ENCODE assay signal across 11 cellular contexts in the genomic region with DNA sequence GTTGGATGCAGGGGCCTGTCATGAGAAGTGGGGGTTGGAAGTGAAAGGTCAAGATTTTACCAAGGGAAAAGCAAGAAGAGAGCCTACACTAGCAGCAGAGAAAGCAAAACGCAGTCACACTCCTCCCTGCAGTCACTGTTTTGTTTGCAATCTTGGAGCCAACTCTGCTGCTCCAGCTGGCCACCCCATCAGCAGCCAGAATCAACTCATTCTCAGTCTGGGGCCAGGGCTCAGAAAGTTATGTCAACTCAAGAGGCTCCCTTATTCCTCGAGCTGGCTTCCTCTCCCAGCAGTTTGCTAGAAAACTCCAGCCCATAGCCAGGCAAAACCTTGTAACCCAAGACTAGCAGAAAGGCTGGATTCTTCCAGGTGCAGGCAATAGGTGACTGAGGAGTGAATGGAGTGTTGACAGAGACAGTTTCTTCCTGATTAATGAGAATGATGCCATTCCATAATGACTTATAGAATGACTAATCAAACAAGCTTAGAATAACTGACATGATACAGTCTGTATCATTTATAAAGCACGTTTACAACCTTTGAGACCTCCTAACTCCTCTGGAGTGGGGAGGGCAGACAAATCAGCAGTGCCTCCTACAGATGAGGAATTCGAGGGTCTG. TPM values are rescaled to one million over a fixed set of nuclear protein-coding genes. Genes with fewer than 3 reads are reported as not detected.
DNase-seq lines count a peak whose midpoint lies in the region; TF ChIP-seq lines count a peak whose summit lies in the region.
"Had no signal": no experiment of that assay in that cellular context is flagged by ENCODE, and none has a peak within 500 bp of the region (broad histone marks: within the 10 kb centered on the region; RNA-seq: fewer than 3 reads in every experiment).

No MANE protein-coding gene starts in this region.

- TF ChIP-seq CTCF in tibial artery (IDR thresholded peaks at IDR 0.05), result no peak

- peaks cover 0 to 2% of the 10 kb centered on the region in 2 donors for H3K27me3 ChIP-seq in tibial artery

- no peak overlapping the region for H3K4me3 ChIP-seq in tibial artery

- H3K4me1 ChIP-seq in tibial artery, result peaks cover 0 to 18% (median 12%) of the 10 kb centered on the region in 4 donors

- peaks cover 8 to 22% (median 18%) of the 10 kb centered on the region in 3 donors for H3K36me3 ChIP-seq in tibial artery

- no peaks in the 10 kb centered on the region for H3K9me3 ChIP-seq in tibial artery

- H3K27ac ChIP-seq in tibial artery, result no peak overlapping the region

- intact Hi-C loops in tibial artery (cut with DNase I; ENCODE audit: low total_unique reads), result loop anchor here (5.0 to 10.0 kb wide), 3 partner anchors 67 to 189 kb away; no protein-coding TSS in a partner anchor

- DNase-seq in DMS53 (lab: John Stamatoyannopoulos, UW) (peak; percentile 45), DMS53 treated with DMSO at 0.1 percent for 48 hours (lab: John Stamatoyannopoulos, UW; ENCODE audit: unreplicated experiment) (no peak), cerebellar cortex (ENCODE audit: low spot score) (peak; percentile 41), left kidney (ENCODE audit: low read depth, low spot score) (peak; percentile 24), tibial artery (peak; percentile 66 to 86), NCI-H1436 (lab: John Stamatoyannopoulos, UW) (no peak), HT-29 (ENCODE audit: low spot score) (no peak)
- DNase-seq in stimulated activated CD4-positive, alpha-beta T cell treated with anti-CD3 and anti-CD28 coated beads, Interleukin-2, amount 100 ng/mL, for 48 hours, result no peak
- DNase-seq: activated effector memory CD4-positive, alpha-beta T cell treated with Interleukin-2 at 50 U/mL for 16 hours; effector memory CD4-positive, alpha-beta T cell; retina had no signal

RNA-seq across cellular contexts. Expression of a gene that starts 53.4 kb away (rescaled TPM):
- not detected in 2 replicates for total RNA-seq in HT-29 (2014; rRNA removed; shearing (Covaris generic))

Comparison
In these comparisons a context has a peak if more than half of its experiments do, and no peak if none do; other contexts are left out.
1. DNase-seq: peak in DMS53 (single experiment), cerebellar cortex (single experiment), left kidney (single experiment) and tibial artery (2 of 2); none in DMS53 treated with DMSO at 0.1 percent for 48 hours (single experiment), NCI-H1436 (single experiment), stimulated activated CD4-positive, alpha-beta T cell treated with anti-CD3 and anti-CD28 coated beads, Interleukin-2, amount 100 ng/mL, for 48 hours (0 of 2) and HT-29 (single experiment).